Comparison of ENCODE assay signal across 16 cellular contexts in genomic region chr3:190807719-190808375, GRCh38. TPM values are rescaled to one million over a fixed set of nuclear protein-coding genes. Genes with fewer than 3 reads are reported as not detected.
DNase-seq lines count a peak whose midpoint lies in the region; ATAC-seq lines count a peak whose summit lies in the region.
"Had no signal": no experiment of that assay in that cellular context is flagged by ENCODE, and none has a peak within 500 bp of the region (broad histone marks: within the 10 kb centered on the region; RNA-seq: fewer than 3 reads in every experiment).

No MANE protein-coding gene starts in this region.

- no peak overlapping the region for H3K9ac ChIP-seq in skeletal muscle satellite cell (ENCODE audit: low read depth, low read length)

- no peaks in the 10 kb centered on the region for H3K9me3 ChIP-seq in skeletal muscle satellite cell (replicated peaks; ENCODE audit: low read length)
- H3K9me3 ChIP-seq: esophagus squamous epithelium had no signal

- H3K4me2 ChIP-seq in skeletal muscle satellite cell (ENCODE audit: low read length): peak overlapping the region; percentile 33

- H3K27me3 ChIP-seq in skeletal muscle satellite cell (ENCODE audit: control insufficient read depth, insufficient read depth, low read length): no peaks in the 10 kb centered on the region

- no peaks in the 10 kb centered on the region for H3K36me3 ChIP-seq in skeletal muscle satellite cell (ENCODE audit: insufficient read depth, low read length)
- H3K36me3 ChIP-seq: esophagus squamous epithelium had no signal

- H3K4me3 ChIP-seq in skeletal muscle satellite cell (ENCODE audit: low read length): no peak overlapping the region
- H3K4me3 ChIP-seq: esophagus squamous epithelium, SK-N-MC had no signal

- peaks cover 19% of the 10 kb centered on the region for H3K4me1 ChIP-seq in skeletal muscle satellite cell (ENCODE audit: control insufficient read depth, insufficient read depth, low read length)
- H3K4me1 ChIP-seq: esophagus squamous epithelium had no signal

- peak; percentile 91 for DNase-seq in NCI-H1105 treated with DMSO at 0.1 percent for 48 hours (lab: John Stamatoyannopoulos, UW)
- DNase-seq in astrocyte of the hippocampus (ENCODE audit: low read depth, low spot score): peak; percentile 29
- DNase-seq in iris pigment epithelial cell (ENCODE audit: low read depth): peak; percentile 2
- no peak for DNase-seq in HT-29 (ENCODE audit: low spot score)
- DNase-seq in stimulated activated CD4-positive, alpha-beta T cell treated with anti-CD3 and anti-CD28 coated beads, Interleukin-12 subunit alpha, Interleukin-12 subunit beta, amount 100 ng/mL, for 4 hours: no peak
- DNase-seq: activated effector memory CD4-positive, alpha-beta T cell treated with Interleukin-2 at 50 U/mL for 16 hours; esophagus squamous epithelium; NCI-H526; stimulated activated CD4-positive, alpha-beta T cell treated with anti-CD3 and anti-CD28 coated beads, Interleukin-4, amount 100 ng/mL, for 4 hours; stimulated activated naive CD8-positive, alpha-beta T cell treated with anti-CD3 and anti-CD28 coated beads, Interleukin-15, amount 100 ng/mL, for 72 hours had no signal

- ATAC-seq in GM21528 (IDR thresholded peaks at IDR 0.05; ENCODE audit: low FRiP score, unreplicated experiment) (no peak), GM21529 (IDR thresholded peaks at IDR 0.05; ENCODE audit: unreplicated experiment) (no peak)
- ATAC-seq: HCT116; stimulated activated naive CD8-positive, alpha-beta T cell treated with anti-CD3 and anti-CD28 coated beads, Interleukin-15, amount 100 ng/mL, for 72 hours had no signal

RNA-seq across cellular contexts. Expression of gene GMNC, which starts 54.6 kb away (rescaled TPM):
- under 0.01 and 0.22 TPM in 2 replicates for total RNA-seq in skeletal muscle satellite cell (2012; rRNA removed)
- not detected in 2 replicates for total RNA-seq in HT-29 (2014; rRNA removed; shearing (Covaris generic))
- total RNA-seq: esophagus squamous epithelium, omental fat pad had no signal

Comparison
In these comparisons a context has a peak if more than half of its experiments do, and no peak if none do; other contexts are left out.
1. DNase-seq: peak in NCI-H1105 treated with DMSO at 0.1 percent for 48 hours (single experiment), astrocyte of the hippocampus (single experiment) and iris pigment epithelial cell (single experiment); none in HT-29 (single experiment) and stimulated activated CD4-positive, alpha-beta T cell treated with anti-CD3 and anti-CD28 coated beads, Interleukin-12 subunit alpha, Interleukin-12 subunit beta, amount 100 ng/mL, for 4 hours (single experiment).